Comparison of ENCODE assay signal across 15 cellular contexts in the genomic region with DNA sequence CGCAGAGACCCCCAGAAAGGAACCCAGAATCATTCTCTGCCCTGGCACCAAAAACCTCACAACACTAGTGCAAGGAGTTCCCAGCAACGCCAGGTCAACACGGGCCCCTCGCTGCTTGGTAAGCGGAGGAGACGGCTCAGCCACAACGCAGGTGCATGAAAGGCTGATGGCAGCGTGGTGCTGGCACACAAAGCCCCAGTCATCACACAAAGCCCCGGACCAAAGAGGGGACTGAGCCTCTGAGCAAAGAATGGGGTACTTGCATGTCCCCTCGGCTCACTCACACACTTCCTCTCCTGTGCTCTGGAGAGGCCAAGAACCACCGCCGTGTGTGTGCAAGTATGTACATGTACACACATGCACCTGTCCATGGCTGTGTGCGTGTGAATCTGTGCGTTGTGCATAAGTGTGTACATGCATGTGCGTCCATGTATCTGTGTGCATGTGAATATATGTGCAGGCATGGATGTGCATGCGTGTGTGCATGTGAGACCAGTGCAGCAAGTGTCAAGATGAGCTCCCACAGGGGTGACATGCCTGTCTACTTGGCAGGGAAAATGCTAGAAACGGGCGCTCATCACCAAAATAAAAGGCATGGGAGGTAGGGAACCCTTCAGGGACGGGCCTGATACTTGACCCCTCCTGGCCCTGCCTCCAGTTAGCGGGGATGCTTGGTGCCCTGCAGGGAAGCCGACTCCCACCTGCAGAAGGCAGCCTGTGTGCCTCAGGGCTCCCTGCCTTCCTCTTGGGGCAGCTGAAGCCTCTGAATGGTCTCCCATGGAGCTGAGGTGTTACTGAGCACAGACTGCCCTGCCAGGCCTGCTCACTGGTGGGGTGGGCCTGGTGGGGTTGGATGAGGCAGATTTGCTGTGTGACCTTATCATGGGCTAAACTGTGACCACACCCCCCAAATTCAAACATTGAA.
DNase-seq lines count a peak whose midpoint lies in the region; ATAC-seq and TF ChIP-seq lines count a peak whose summit lies in the region.
"Had no signal": no experiment of that assay in that cellular context is flagged by ENCODE, and none has a peak within 500 bp of the region (broad histone marks: within the 10 kb centered on the region; RNA-seq: fewer than 3 reads in every experiment).

No MANE protein-coding gene starts in this region.

- H3K27ac ChIP-seq in coronary artery, result no peak overlapping the region

- H3K4me3 ChIP-seq in H7 (ENCODE audit: insufficient read depth, low read depth, low read length), result no peak overlapping the region
- H3K4me3 ChIP-seq in coronary artery, result no peak overlapping the region

- no peak for ATAC-seq in HG02973 (IDR thresholded peaks at IDR 0.05; ENCODE audit: unreplicated experiment)
- ATAC-seq: CD8-positive, alpha-beta T cell; PC-3 had no signal

- no peaks in the 10 kb centered on the region for H3K36me3 ChIP-seq in H7 (replicated peaks; ENCODE audit: control insufficient read depth, insufficient read depth, low read length)

- DNase-seq in D341Med (ENCODE audit: low spot score) (peak; percentile 30), H7 (peak; percentile 76), coronary artery (ENCODE audit: low spot score) (peak; percentile 49), posterior vena cava (ENCODE audit: low spot score) (peak; percentile 66), COLO668 (lab: John Stamatoyannopoulos, UW; ENCODE audit: unreplicated experiment) (no peak)
- no peak for DNase-seq in stimulated activated CD4-positive, alpha-beta T cell treated with anti-CD3 and anti-CD28 coated beads, Interleukin-4, amount 100 ng/mL, for 1 hour
- DNase-seq: ACHN; CD8-positive, alpha-beta T cell; DMS 273 treated with DMSO at 0.1 percent for 48 hours; MV-4-11; NCI-H1436 treated with DMSO at 0.1 percent for 48 hours; NCI-H345; NCI-H526 treated with DMSO at 0.1 percent for 48 hours; PC-3 had no signal

- intact Hi-C loops in posterior vena cava (cut with DNase I), result no loop called here

- TF ChIP-seq CTCF in coronary artery (IDR thresholded peaks at IDR 0.05), result no peak

- no peaks in the 10 kb centered on the region for H3K27me3 ChIP-seq in H7 (ENCODE audit: control insufficient read depth, insufficient read depth, low read length)

Comparison
In these comparisons a context has a peak if more than half of its experiments do, and no peak if none do; other contexts are left out.
1. DNase-seq: peak in D341Med (single experiment), H7 (single experiment), coronary artery (single experiment) and posterior vena cava (single experiment); none in stimulated activated CD4-positive, alpha-beta T cell treated with anti-CD3 and anti-CD28 coated beads, Interleukin-4, amount 100 ng/mL, for 1 hour (single experiment) and COLO668 (single experiment).